Comparison of ENCODE assay signal across 8 cellular contexts in genomic region chr1:1306661-1307260, GRCh38. TPM values are rescaled to one million over a fixed set of nuclear protein-coding genes. Genes with fewer than 3 reads are reported as not detected.
DNase-seq lines count a peak whose midpoint lies in the region; ATAC-seq, FAIRE-seq and TF ChIP-seq lines count a peak whose summit lies in the region.

No MANE protein-coding gene starts in this region.

- WGBS in trophoblast cell (ENCODE audit: extremely low coverage, insufficient coverage, insufficient read length), result no CpG with 5 or more reads among the region's 27 CpGs

- H3F3A ChIP-seq in DOHH2 (ENCODE audit: control insufficient read depth, insufficient read depth), result peaks cover 2% of the 10 kb centered on the region; the same call in 1 of the 2 replicates
- H3F3A ChIP-seq in PC-9 (ENCODE audit: insufficient read depth, low read depth), result peaks cover 30% of the 10 kb centered on the region; the same call in 1 of the 2 replicates

- H4K12ac ChIP-seq in trophoblast cell (ENCODE audit: low read depth, low read length), result no peak overlapping the region

- H2AFZ ChIP-seq in PC-9 (no peak overlapping the region), endothelial cell of umbilical vein (ENCODE audit: low read depth, low read length) (no peak overlapping the region), trophoblast cell (ENCODE audit: insufficient read depth, low read length, poor library complexity) (no peak overlapping the region)

- H3K9me2 ChIP-seq in DOHH2 (replicated peaks; ENCODE audit: control insufficient read depth, low read length) (no peaks in the 10 kb centered on the region), PC-9 (ENCODE audit: insufficient read depth) (no peaks in the 10 kb centered on the region)

- no peak overlapping the region for H2BK12ac ChIP-seq in trophoblast cell (ENCODE audit: low read length)

- H3K9me1 ChIP-seq in endothelial cell of umbilical vein (replicated peaks; ENCODE audit: control insufficient read depth, extremely low read depth, insufficient read depth, low read length), result no peaks in the 10 kb centered on the region

- H3K79me1 ChIP-seq in trophoblast cell (ENCODE audit: low read length), result peaks cover 28% of the 10 kb centered on the region

- BruUV-seq in PC-9 (replicated peaks; lab: Mats Ljungman, UMichigan) (TSS peak; percentile 14), endothelial cell of umbilical vein (replicated peaks; lab: Mats Ljungman, UMichigan) (TSS peak; percentile 11)

- ATAC-seq in HG03520 (IDR thresholded peaks at IDR 0.05; ENCODE audit: unreplicated experiment) (no peak), GM19351 (IDR thresholded peaks at IDR 0.05; ENCODE audit: unreplicated experiment) (no peak), HG03378 (IDR thresholded peaks at IDR 0.05; ENCODE audit: unreplicated experiment) (no peak), GM19452 (IDR thresholded peaks at IDR 0.05; ENCODE audit: unreplicated experiment) (no peak)

- H3K9ac ChIP-seq in endothelial cell of umbilical vein (replicated peaks; ENCODE audit: extremely low read depth, insufficient read depth, low read length) (no peak overlapping the region), trophoblast cell (ENCODE audit: low read length) (peak overlapping the region; percentile 64)

- no peak for DNase-seq in PC-9
- no peak for DNase-seq in endothelial cell of umbilical vein (ENCODE audit: low read depth, low spot score)
- no peak for DNase-seq in trophoblast cell

- no peaks in the 10 kb centered on the region for H3K9me3 ChIP-seq in DOHH2 (ENCODE audit: control insufficient read depth, insufficient read depth, low read length)
- no peaks in the 10 kb centered on the region for H3K9me3 ChIP-seq in PC-9 (ENCODE audit: insufficient read depth, low read depth)
- H3K9me3 ChIP-seq in endothelial cell of umbilical vein (replicated peaks; ENCODE audit: control insufficient read depth, insufficient read depth, low read length), result no peaks in the 10 kb centered on the region
- H3K9me3 ChIP-seq in trophoblast cell (ENCODE audit: insufficient read depth, low read depth, low read length), result no peaks in the 10 kb centered on the region

- no peak overlapping the region for H2BK5ac ChIP-seq in trophoblast cell (ENCODE audit: low read depth, low read length, poor library complexity)

- H3K4me3 ChIP-seq in DOHH2 (ENCODE audit: low read length), result peak overlapping the region; percentile 79
- peak overlapping the region; percentile 76 for H3K4me3 ChIP-seq in PC-9
- peak overlapping the region in 2 of 3 experiments; percentile 28 to 94 for H3K4me3 ChIP-seq in endothelial cell of umbilical vein (replicated peaks in 1 of 3; ENCODE audit: insufficient read depth in 1 of 3, low read depth in 1 of 3, low read length in 3 of 3)
- peak overlapping the region; percentile 89 for H3K4me3 ChIP-seq in trophoblast cell (ENCODE audit: low read depth, low read length)

- CTCF ChIA-PET in PC-9 (lab: Charles Lee) (interaction anchor here (0.6 kb wide), 1 partner anchor 114 kb away, joined by 4 read pairs; the partner anchor contains the start of gene ANKRD65), endothelial cell of umbilical vein (lab: Charles Lee) (no interaction called here)

- FAIRE-seq in endothelial cell of umbilical vein (lab: Jason Lieb, UNC), result no peak

- H4K20me1 ChIP-seq in DOHH2 (ENCODE audit: control insufficient read depth, insufficient read depth, low read depth, low read length) (no peaks in the 10 kb centered on the region), PC-9 (ENCODE audit: insufficient read depth) (peaks cover 24% of the 10 kb centered on the region), endothelial cell of umbilical vein (replicated peaks; ENCODE audit: control insufficient read depth, extremely low read depth, insufficient read depth, low read length) (no peaks in the 10 kb centered on the region)

- intact Hi-C loops in PC-9 (cut with micrococcal nuclease; ENCODE audit: unreplicated experiment), result loop anchor here (10.0 kb wide), 2 partner anchors 198 to 302 kb away; partner anchors contain the start of gene HES4
- intact Hi-C loops in endothelial cell of umbilical vein (cut with micrococcal nuclease), result loop anchor here (5.0 kb wide), 1 partner anchor 184 kb away; no protein-coding TSS in a partner anchor

- peaks cover 26% of the 10 kb centered on the region for H3K36me3 ChIP-seq in DOHH2 (ENCODE audit: control insufficient read depth, low read length)
- no peaks in the 10 kb centered on the region for H3K36me3 ChIP-seq in PC-9 (ENCODE audit: low read depth)
- peaks cover 0 to 10% of the 10 kb centered on the region in 2 experiments for H3K36me3 ChIP-seq in endothelial cell of umbilical vein (ENCODE audit: control insufficient read depth in 2 of 2, extremely low read depth in 1 of 2, insufficient read depth in 2 of 2, low read length in 2 of 2)
- H3K36me3 ChIP-seq in trophoblast cell (ENCODE audit: control insufficient read depth in 1 of 2, insufficient read depth in 2 of 2, low read length in 2 of 2), result peaks cover 23 to 25% of the 10 kb centered on the region in 2 experiments

- peaks cover 36% of the 10 kb centered on the region for H3K4me1 ChIP-seq in DOHH2 (ENCODE audit: control insufficient read depth, low read length)
- H3K4me1 ChIP-seq in PC-9 (replicated peaks; ENCODE audit: insufficient read depth), result peaks cover 36% of the 10 kb centered on the region
- H3K4me1 ChIP-seq in endothelial cell of umbilical vein (ENCODE audit: control insufficient read depth, extremely low read depth, insufficient read depth, low read length), result peaks cover 15% of the 10 kb centered on the region
- peaks cover 47 to 52% of the 10 kb centered on the region in 2 experiments for H3K4me1 ChIP-seq in trophoblast cell (ENCODE audit: control insufficient read depth in 1 of 2, insufficient read depth in 2 of 2, low read length in 2 of 2)

- H3K27me3 ChIP-seq in DOHH2 (ENCODE audit: control insufficient read depth, low read length), result no peaks in the 10 kb centered on the region
- H3K27me3 ChIP-seq in PC-9 (ENCODE audit: insufficient read depth, low read depth), result no peaks in the 10 kb centered on the region
- no peaks in the 10 kb centered on the region for H3K27me3 ChIP-seq in endothelial cell of umbilical vein (ENCODE audit: control insufficient read depth in 2 of 2, insufficient read depth in 2 of 2, low read length in 2 of 2)
- H3K27me3 ChIP-seq in trophoblast cell (ENCODE audit: insufficient read depth, low read length), result no peaks in the 10 kb centered on the region

- no peak overlapping the region for H3K23ac ChIP-seq in trophoblast cell (ENCODE audit: low read length)

- H4K8ac ChIP-seq in trophoblast cell (ENCODE audit: low read depth, low read length), result no peak overlapping the region

- H2BK120ac ChIP-seq in trophoblast cell (ENCODE audit: insufficient read depth, low read length, poor library complexity), result no peak overlapping the region

- H2AK5ac ChIP-seq in trophoblast cell (ENCODE audit: low read length), result no peak overlapping the region

- TF ChIP-seq POLR2A in endothelial cell of umbilical vein (IDR thresholded peaks at IDR 0.05; ENCODE audit: low read depth, low read length), result no peak

- H3K79me2 ChIP-seq in DOHH2 (ENCODE audit: control insufficient read depth, low read length) (peaks cover 40% of the 10 kb centered on the region), PC-9 (ENCODE audit: low read depth) (peaks cover 21% of the 10 kb centered on the region; the same call in 1 of the 2 replicates), endothelial cell of umbilical vein (ENCODE audit: control insufficient read depth, insufficient read depth, low read length) (no peaks in the 10 kb centered on the region), trophoblast cell (ENCODE audit: control insufficient read depth, insufficient read depth, low read length, poor library complexity) (peaks cover 26% of the 10 kb centered on the region)

- POLR2A ChIA-PET in PC-9 (lab: Charles Lee; ENCODE audit: unreplicated experiment) (no interaction called here), endothelial cell of umbilical vein (lab: Charles Lee) (no interaction called here)

- H3K27ac ChIP-seq in DOHH2 (ENCODE audit: low read depth, low read length), result no peak overlapping the region
- no peak overlapping the region for H3K27ac ChIP-seq in PC-9
- H3K27ac ChIP-seq in endothelial cell of umbilical vein (ENCODE audit: insufficient read depth, low read depth, low read length), result no peak overlapping the region
- H3K27ac ChIP-seq in trophoblast cell (ENCODE audit: low read depth, low read length), result no peak overlapping the region

- TF ChIP-seq CTCF in DOHH2 (IDR thresholded peaks at IDR 0.05; ENCODE audit: low read depth, low read length, poor library complexity, severe bottlenecking) (no peak), PC-9 (conservative IDR thresholded peaks at IDR 0.05) (no peak), endothelial cell of umbilical vein (IDR thresholded peaks at IDR 0.05; ENCODE audit: extremely low read depth in 1 of 2, insufficient read depth in 1 of 2, low read depth in 1 of 2, low read length in 2 of 2) (no peak)

- peak overlapping the region; percentile 59 for H3K14ac ChIP-seq in trophoblast cell (ENCODE audit: low read length)

- H4K91ac ChIP-seq in trophoblast cell (ENCODE audit: low read depth, low read length), result peak overlapping the region; percentile 85

- peak overlapping the region; percentile 59 for H3K4ac ChIP-seq in trophoblast cell (ENCODE audit: low read depth, low read length)

- dilution Hi-C loops in endothelial cell of umbilical vein (cut with MboI; ENCODE audit: extremely low pct_ligation_motif_present, low sequenced_read_pairs), result no loop called here

- H3K4me2 ChIP-seq in DOHH2 (ENCODE audit: low read length) (peak overlapping the region; percentile 84), PC-9 (peak overlapping the region; percentile 98), endothelial cell of umbilical vein (ENCODE audit: insufficient read depth, low read length) (peak overlapping the region; percentile 21), trophoblast cell (ENCODE audit: low read length) (peak overlapping the region; percentile 88)

- H3K18ac ChIP-seq in trophoblast cell (ENCODE audit: low read length), result no peak overlapping the region

RNA-seq across cellular contexts. Expression of gene ACAP3, which starts 1.0 kb away (rescaled TPM):
- total RNA-seq in PC-9 (2021) (53.5 and 54.8 TPM in 2 replicates), endothelial cell of umbilical vein (39.0 and 43.0 TPM in 2 replicates)
- polyA plus RNA-seq in endothelial cell of umbilical vein, result 27.8 and 41.3 TPM in 2 replicates
- polyA plus RNA-seq in endothelial cell of umbilical vein (2011; cell fraction: cytosol; rRNA removed), result 6.7 and 11.6 TPM in 2 replicates
- polyA plus RNA-seq in endothelial cell of umbilical vein (2011; cell fraction: nucleus; rRNA removed), result 306 and 358 TPM in 2 replicates
- 25.5 and 29.9 TPM in 2 replicates for polyA plus RNA-seq in endothelial cell of umbilical vein (2012)
- polyA minus RNA-seq in endothelial cell of umbilical vein, result 22.8 and 26.4 TPM in 2 replicates
- polyA minus RNA-seq in endothelial cell of umbilical vein (2011; cell fraction: cytosol; rRNA and poly(A)+ RNA removed), result 29.8 TPM
- polyA minus RNA-seq in endothelial cell of umbilical vein (2011; cell fraction: nucleus; rRNA and poly(A)+ RNA removed), result 33.4 and 58.9 TPM in 2 replicates
- polyA plus RNA-seq in trophoblast cell (2013), result 29.9 and 32.2 TPM in 2 replicates

RNA-seq across cellular contexts. Expression of gene PUSL1, which starts 1.6 kb away (rescaled TPM):
- total RNA-seq in PC-9 (2021) (18.0 and 18.9 TPM in 2 replicates), endothelial cell of umbilical vein (16.6 and 18.8 TPM in 2 replicates)
- 27.3 and 45.9 TPM in 2 replicates for polyA plus RNA-seq in endothelial cell of umbilical vein
- polyA plus RNA-seq in endothelial cell of umbilical vein (2011; cell fraction: cytosol; rRNA removed), result 13.4 and 21.1 TPM in 2 replicates
- polyA plus RNA-seq in endothelial cell of umbilical vein (2011; cell fraction: nucleus; rRNA removed), result 13.4 and 13.7 TPM in 2 replicates
- polyA plus RNA-seq in endothelial cell of umbilical vein (2012), result 8.9 and 10.7 TPM in 2 replicates
- 5.5 and 8.0 TPM in 2 replicates for polyA minus RNA-seq in endothelial cell of umbilical vein
- polyA minus RNA-seq in endothelial cell of umbilical vein (2011; cell fraction: cytosol; rRNA and poly(A)+ RNA removed), result 22.0 TPM
- 3.8 and 7.8 TPM in 2 replicates for polyA minus RNA-seq in endothelial cell of umbilical vein (2011; cell fraction: nucleus; rRNA and poly(A)+ RNA removed)
- 29.8 and 34.5 TPM in 2 replicates for polyA plus RNA-seq in trophoblast cell (2013)

RNA-seq across cellular contexts. Expression of gene INTS11, which starts 17.7 kb away (rescaled TPM):
- total RNA-seq in PC-9 (2021) (130 and 150 TPM in 2 replicates), endothelial cell of umbilical vein (127 and 132 TPM in 2 replicates)
- 222 and 239 TPM in 2 replicates for polyA plus RNA-seq in endothelial cell of umbilical vein
- polyA plus RNA-seq in endothelial cell of umbilical vein (2011; cell fraction: cytosol; rRNA removed), result 97.6 and 111 TPM in 2 replicates
- polyA plus RNA-seq in endothelial cell of umbilical vein (2011; cell fraction: nucleus; rRNA removed), result 382 and 418 TPM in 2 replicates
- 80.5 and 91.0 TPM in 2 replicates for polyA plus RNA-seq in endothelial cell of umbilical vein (2012)
- polyA minus RNA-seq in endothelial cell of umbilical vein, result 100 and 129 TPM in 2 replicates
- 56.8 TPM for polyA minus RNA-seq in endothelial cell of umbilical vein (2011; cell fraction: cytosol; rRNA and poly(A)+ RNA removed)
- 75.0 and 129 TPM in 2 replicates for polyA minus RNA-seq in endothelial cell of umbilical vein (2011; cell fraction: nucleus; rRNA and poly(A)+ RNA removed)
- polyA plus RNA-seq in trophoblast cell (2013), result 86.5 and 92.0 TPM in 2 replicates

RNA-seq across cellular contexts. Expression of gene CPTP, which starts 17.8 kb away (rescaled TPM):
- total RNA-seq in PC-9 (2021) (33.7 and 37.0 TPM in 2 replicates), endothelial cell of umbilical vein (25.1 and 29.5 TPM in 2 replicates)
- polyA plus RNA-seq in endothelial cell of umbilical vein, result 20.9 and 29.6 TPM in 2 replicates
- polyA plus RNA-seq in endothelial cell of umbilical vein (2011; cell fraction: cytosol; rRNA removed), result 11.7 and 19.1 TPM in 2 replicates
- 6.7 and 8.2 TPM in 2 replicates for polyA plus RNA-seq in endothelial cell of umbilical vein (2011; cell fraction: nucleus; rRNA removed)
- 10.1 and 15.4 TPM in 2 replicates for polyA plus RNA-seq in endothelial cell of umbilical vein (2012)
- polyA minus RNA-seq in endothelial cell of umbilical vein, result 6.5 and 10.8 TPM in 2 replicates
- polyA minus RNA-seq in endothelial cell of umbilical vein (2011; cell fraction: cytosol; rRNA and poly(A)+ RNA removed), result 36.8 TPM
- polyA minus RNA-seq in endothelial cell of umbilical vein (2011; cell fraction: nucleus; rRNA and poly(A)+ RNA removed), result 7.1 and 11.4 TPM in 2 replicates
- 20.9 and 21.3 TPM in 2 replicates for polyA plus RNA-seq in trophoblast cell (2013)

RNA-seq across cellular contexts. Expression of gene TAS1R3, which starts 24.3 kb away (rescaled TPM):
- 0.57 and 1.2 TPM in 2 replicates for total RNA-seq in PC-9 (2021)
- total RNA-seq in endothelial cell of umbilical vein, result 0.37 and 0.38 TPM in 2 replicates
- polyA plus RNA-seq in endothelial cell of umbilical vein, result 0.26 and 0.38 TPM in 2 replicates
- polyA plus RNA-seq in endothelial cell of umbilical vein (2011; cell fraction: cytosol; rRNA removed), result 0.04 and 0.08 TPM in 2 replicates
- polyA plus RNA-seq in endothelial cell of umbilical vein (2011; cell fraction: nucleus; rRNA removed), result 1.6 and 2.2 TPM in 2 replicates
- polyA plus RNA-seq in endothelial cell of umbilical vein (2012), result 0.17 and 0.27 TPM in 2 replicates
- 0.19 and 0.22 TPM in 2 replicates for polyA minus RNA-seq in endothelial cell of umbilical vein
- 1.1 TPM for polyA minus RNA-seq in endothelial cell of umbilical vein (2011; cell fraction: cytosol; rRNA and poly(A)+ RNA removed)
- 0.67 and 1.4 TPM in 2 replicates for polyA minus RNA-seq in endothelial cell of umbilical vein (2011; cell fraction: nucleus; rRNA and poly(A)+ RNA removed)
- 0.17 and 0.21 TPM in 2 replicates for polyA plus RNA-seq in trophoblast cell (2013)

Comparison
In these comparisons a context has a peak if more than half of its experiments do, and no peak if none do; other contexts are left out.
1. H3K4me2 ChIP-seq: peak in every context shown above with its lines; median percentile 98 in PC-9; 88 in trophoblast cell; 84 in DOHH2; 21 in endothelial cell of umbilical vein.